In genomic region chr9:126508928-126509327, GRCh38 we compare ENCODE assay signal across 14 cellular contexts.
DNase-seq lines count a peak whose midpoint lies in the region; FAIRE-seq and TF ChIP-seq lines count a peak whose summit lies in the region.
"Had no signal": no experiment of that assay in that cellular context is flagged by ENCODE, and none has a peak within 500 bp of the region (broad histone marks: within the 10 kb centered on the region; RNA-seq: fewer than 3 reads in every experiment).

No MANE protein-coding gene starts in this region.

- no peak overlapping the region for H3K27ac ChIP-seq in HEK293 (ENCODE audit: extremely low read depth, low read depth, low read length)
- no peak overlapping the region for H3K27ac ChIP-seq in SK-N-SH (ENCODE audit: low read depth in 2 of 2, low read length in 1 of 2)
- H3K27ac ChIP-seq in kidney (ENCODE audit: low read depth in 2 of 2, low read length in 2 of 2), result no peak overlapping the region
- H3K27ac ChIP-seq: A549, C4-2B had no signal

- no peak overlapping the region for H3K4me3 Mint-ChIP-seq in progenitor cell of endocrine pancreas (ENCODE audit: low read depth)
- H3K4me3 Mint-ChIP-seq: CD4-positive, alpha-beta memory T cell; GM23338 had no signal

- H3K4me2 ChIP-seq in SK-N-SH, result no peak overlapping the region
- H3K4me2 ChIP-seq: A549, GM23338 had no signal

- POLR2A ChIA-PET in HEK293 (lab: Yijun Ruan, JAX), result no interaction called here
- POLR2A ChIA-PET in SK-N-SH (lab: Yijun Ruan, JAX), result interaction anchor here (2.0 kb wide), 1 partner anchor 42 kb away, joined by 15 read pairs; no protein-coding TSS in a partner anchor

- DNase-seq in SK-N-SH (no peak), kidney (peak; percentile 4), progenitor cell of endocrine pancreas (ENCODE audit: low spot score, unreplicated experiment) (no peak)
- DNase-seq in stimulated activated CD4-positive, alpha-beta T cell treated with anti-CD3 and anti-CD28 coated beads, Interleukin-4, amount 100 ng/mL, for 1 hour, result no peak
- DNase-seq in stimulated activated CD4-positive, alpha-beta T cell treated with anti-CD3 and anti-CD28 coated beads, Interleukin-15, amount 100 ng/mL, for 24 hours, result no peak
- DNase-seq: CD4-positive, alpha-beta memory T cell; DMS79; H7 had no signal

- peak overlapping the region; percentile 14 for H3K27ac Mint-ChIP-seq in progenitor cell of endocrine pancreas
- H3K27ac Mint-ChIP-seq: GM23338 had no signal

- TF ChIP-seq EP300 in SK-N-SH (IDR thresholded peaks at IDR 0.05; ENCODE audit: borderline replicate concordance in 1 of 2, low read depth in 1 of 2, low read length in 1 of 2), result no peak

- intact Hi-C loops in kidney (cut with DNase I), result loop anchor here (10.0 kb wide), 1 partner anchor 276 kb away; no protein-coding TSS in a partner anchor

- no peak overlapping the region for H3K9ac ChIP-seq in SK-N-SH
- H3K9ac ChIP-seq in kidney (ENCODE audit: low read length in 2 of 2), result no peak overlapping the region

- H3K27me3 ChIP-seq in SK-N-SH (ENCODE audit: insufficient read depth), result no peaks in the 10 kb centered on the region
- H3K27me3 ChIP-seq: BE2C had no signal

- TF ChIP-seq CTCF in HEK293 (tag by site-specific recombination; IDR thresholded peaks at IDR 0.05) (no peak), SK-N-SH (IDR thresholded peaks at IDR 0.05) (no peak), kidney (IDR thresholded peaks at IDR 0.05; ENCODE audit: borderline replicate concordance, extremely low read depth, insufficient read depth) (no peak), progenitor cell of endocrine pancreas (IDR thresholded peaks at IDR 0.05; ENCODE audit: unreplicated experiment) (no peak)

- peaks cover 7% of the 10 kb centered on the region for H3F3A ChIP-seq in SK-N-SH (replicated peaks; ENCODE audit: insufficient read depth)

- H3K79me2 ChIP-seq in SK-N-SH (ENCODE audit: insufficient read depth), result no peaks in the 10 kb centered on the region

- H3K4me1 ChIP-seq in HEK293 (ENCODE audit: control insufficient read depth, insufficient read depth, low read length) (no peaks in the 10 kb centered on the region), SK-N-SH (ENCODE audit: control insufficient read depth in 1 of 2, insufficient read depth in 2 of 2, low read depth in 1 of 2, low read length in 1 of 2) (peaks cover 0 to 43% of the 10 kb centered on the region in 2 experiments; a peak in 1 of 4 replicates), kidney (ENCODE audit: control insufficient read depth in 1 of 2, insufficient read depth in 1 of 2, low read depth in 1 of 2, low read length in 2 of 2) (peaks cover 0 to 3% of the 10 kb centered on the region in 2 donors)

- H3K4me3 ChIP-seq in HEK293 (ENCODE audit: low read depth, low read length) (no peak overlapping the region), SK-N-SH (ENCODE audit: low read depth in 2 of 2, low read length in 1 of 2) (no peak overlapping the region), kidney (ENCODE audit: low read length in 2 of 2) (no peak overlapping the region)
- H3K4me3 ChIP-seq: A549, GM23338 had no signal

- no peaks in the 10 kb centered on the region for H3K36me3 Mint-ChIP-seq in progenitor cell of endocrine pancreas (ENCODE audit: insufficient read depth)
- H3K36me3 Mint-ChIP-seq: CD4-positive, alpha-beta memory T cell had no signal

- TF ChIP-seq RAD21 in SK-N-SH (IDR thresholded peaks at IDR 0.05; ENCODE audit: low read length), result no peak

- CTCF ChIA-PET in HEK293 (lab: Yijun Ruan, JAX), result interaction anchor here (2.1 to 6.9 kb wide), 3 partner anchors 10 to 48 kb away, joined by 5 to 62 read pairs (median 14); no protein-coding TSS in a partner anchor
- CTCF ChIA-PET in SK-N-SH (lab: Yijun Ruan, JAX), result interaction anchor here (0.8 to 21.2 kb wide), 12 partner anchors 9 to 273 kb away, joined by 3 to 473 read pairs (median 6); no protein-coding TSS in a partner anchor

- no peaks in the 10 kb centered on the region for H4K20me1 ChIP-seq in SK-N-SH (ENCODE audit: insufficient read depth)

- peaks cover 33% of the 10 kb centered on the region for H3K27me3 Mint-ChIP-seq in progenitor cell of endocrine pancreas

- H3K9me2 ChIP-seq in SK-N-SH, result no peaks in the 10 kb centered on the region

- H3K9me3 Mint-ChIP-seq in progenitor cell of endocrine pancreas (ENCODE audit: low read depth), result no peaks in the 10 kb centered on the region
- H3K9me3 Mint-ChIP-seq: CD4-positive, alpha-beta memory T cell; GM23338 had no signal

- peaks cover 0 to 1% of the 10 kb centered on the region in 2 experiments; a peak in 1 of 3 replicates for H3K36me3 ChIP-seq in HEK293 (ENCODE audit: control insufficient read depth in 2 of 2, insufficient read depth in 1 of 2, low read length in 2 of 2)
- H3K36me3 ChIP-seq in SK-N-SH (replicated peaks in 1 of 2; ENCODE audit: control insufficient read depth in 1 of 2, insufficient read depth in 2 of 2, low read length in 1 of 2), result peaks cover 0 to 4% of the 10 kb centered on the region in 2 experiments
- H3K36me3 ChIP-seq in kidney (ENCODE audit: control insufficient read depth in 1 of 2, insufficient read depth in 2 of 2, low read length in 2 of 2), result no peaks in the 10 kb centered on the region
- H3K36me3 ChIP-seq: BE2C had no signal

- no peak overlapping the region for H2AFZ ChIP-seq in SK-N-SH (ENCODE audit: low read depth)
- H2AFZ ChIP-seq: GM23338 had no signal

- H3K4me1 Mint-ChIP-seq in progenitor cell of endocrine pancreas (ENCODE audit: low read depth), result no peaks in the 10 kb centered on the region

- H3K9me3 ChIP-seq in HEK293 (ENCODE audit: control insufficient read depth, insufficient read depth, low read depth, low read length), result no peaks in the 10 kb centered on the region
- no peaks in the 10 kb centered on the region for H3K9me3 ChIP-seq in SK-N-SH
- no peaks in the 10 kb centered on the region for H3K9me3 ChIP-seq in kidney (ENCODE audit: control insufficient read depth in 1 of 2, low read length in 2 of 2)
- H3K9me3 ChIP-seq: A549, BE2C had no signal

- no peak for FAIRE-seq in kidney (lab: Jason Lieb, UNC)
- FAIRE-seq: A549, GM12891 had no signal

- WGBS in SK-N-SH (ENCODE audit: low lambda C conversion rate), result 65% methylated on average over 2 of the region's 2 CpGs

TF ChIP-seq in HEK293, 187 proteins besides CTCF, POLR2A, EP300 and RAD21:
- TF ChIP-seq ZNF362 (tag by site-specific recombination; IDR thresholded peaks at IDR 0.05) (peak; percentile 15; the same call in 1 of the 2 replicates), ZFHX2 (tag by site-specific recombination; conservative IDR thresholded peaks at IDR 0.05) (no peak), ZFP3 (tag by site-specific recombination; IDR thresholded peaks at IDR 0.05; ENCODE audit: low read depth) (peak; percentile 93), YY1 (tag by site-specific recombination; IDR thresholded peaks at IDR 0.05) (no peak), ZNF114 (tag by site-specific recombination; IDR thresholded peaks at IDR 0.05) (no peak)

TF ChIP-seq in SK-N-SH, 30 proteins besides CTCF, POLR2A, EP300 and RAD21:
- no peak for TF ChIP-seq SMC3 (IDR thresholded peaks at IDR 0.05; ENCODE audit: low read depth, low read length)
- TF ChIP-seq RCOR1 (IDR thresholded peaks at IDR 0.05; ENCODE audit: low read length), result 0 out of 2 replicates have a peak, but pooled peaks have one; percentile 15
